In the genomic region with DNA sequence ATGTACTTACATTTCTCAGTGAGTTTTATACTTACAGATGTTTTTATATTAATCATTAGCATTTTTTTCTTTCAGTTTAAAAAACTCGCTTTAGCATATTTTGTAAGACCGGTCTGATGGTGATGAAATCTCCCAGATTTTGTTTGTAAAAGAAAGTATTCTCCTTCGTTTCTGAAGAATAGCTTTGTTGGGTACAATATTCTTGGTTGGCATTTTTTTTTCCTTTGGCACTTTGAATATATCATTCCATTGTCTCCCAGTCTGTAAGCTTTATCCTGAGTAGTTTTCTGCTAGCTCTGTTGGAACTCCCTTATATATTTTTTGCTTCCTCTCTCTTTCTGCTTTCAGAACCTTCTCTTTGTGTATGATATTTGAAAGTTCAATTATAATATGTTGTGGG, we compare ENCODE assay signal across 7 cellular contexts.
"Had no signal": no experiment of that assay in that cellular context is flagged by ENCODE, and none has a peak within 500 bp of the region (broad histone marks: within the 10 kb centered on the region; RNA-seq: fewer than 3 reads in every experiment).

No MANE protein-coding gene starts in this region.

- H3K4me3 ChIP-seq: GM12878 had no signal

- ATAC-seq: GM12878 had no signal

- DNase-seq: GDM1, GF-D8 had no signal

- FAIRE-seq: GM12878, GM12891, GM12892, GM18507, GM19239 had no signal
